In the genomic region with DNA sequence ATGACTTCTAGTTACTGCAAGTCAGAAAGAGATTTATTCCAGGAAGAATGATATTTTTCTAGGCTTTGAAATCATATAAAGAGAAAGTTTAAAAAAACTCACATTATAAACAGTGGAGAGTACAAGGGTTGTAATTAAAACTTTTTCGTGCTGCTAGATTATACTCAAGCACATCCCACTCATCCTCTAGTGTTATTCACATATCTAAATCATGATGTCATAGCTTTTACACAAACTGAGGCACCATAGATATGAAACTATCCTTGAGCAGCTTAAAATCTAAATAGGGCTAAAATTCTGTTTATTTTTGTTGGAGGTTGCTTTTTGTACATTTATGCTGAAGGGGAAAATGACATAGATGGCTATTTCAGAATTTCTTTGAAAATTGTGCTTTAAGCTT, we compare ENCODE assay signal across 20 cellular contexts. TPM values are rescaled to one million over a fixed set of nuclear protein-coding genes. Genes with fewer than 3 reads are reported as not detected.
"Had no signal": no experiment of that assay in that cellular context is flagged by ENCODE, and none has a peak within 500 bp of the region (broad histone marks: within the 10 kb centered on the region; RNA-seq: fewer than 3 reads in every experiment).

No MANE protein-coding gene starts in this region.

- H3K27me3 Mint-ChIP-seq: activated B cell treated with CpG ODN at 0.5 μM for 24 hours; activated CD4-positive, alpha-beta memory T cell treated with anti-CD3 and anti-CD28 coated beads, Interleukin-2, amount 10 ng/mL, durations not matched to agents 7 days and 5 days; activated CD8-positive, alpha-beta memory T cell treated with anti-CD3 and anti-CD28 coated beads, Interleukin-2, amount 10 ng/mL, durations not matched to agents 7 days and 5 days; activated naive CD8-positive, alpha-beta T cell treated with anti-CD3 and anti-CD28 coated beads, Interleukin-2, amount 50 U/mL, for 24 hours; stimulated activated naive CD8-positive, alpha-beta T cell treated with anti-CD3 and anti-CD28 coated beads, Interleukin-15, Interleukin-2, amounts not matched to agents 100 ng/mL and 50 ng/mL, for 24 hours; type B pancreatic cell had no signal

- H3K4me3 Mint-ChIP-seq: activated B cell treated with CpG ODN at 0.5 μM for 24 hours; activated CD4-positive, alpha-beta memory T cell treated with anti-CD3 and anti-CD28 coated beads, Interleukin-2, amount 10 ng/mL, durations not matched to agents 7 days and 5 days; activated CD8-positive, alpha-beta memory T cell treated with anti-CD3 and anti-CD28 coated beads, Interleukin-2, amount 10 ng/mL, durations not matched to agents 7 days and 5 days; activated naive CD8-positive, alpha-beta T cell treated with anti-CD3 and anti-CD28 coated beads, Interleukin-2, amount 50 U/mL, for 24 hours; immature natural killer cell; nephron; stimulated activated naive CD8-positive, alpha-beta T cell treated with anti-CD3 and anti-CD28 coated beads, Interleukin-15, Interleukin-2, amounts not matched to agents 100 ng/mL and 50 ng/mL, for 24 hours; type B pancreatic cell had no signal

- H3K9me3 Mint-ChIP-seq: activated B cell treated with CpG ODN at 0.5 μM for 24 hours; activated CD4-positive, alpha-beta memory T cell treated with anti-CD3 and anti-CD28 coated beads, Interleukin-2, amount 10 ng/mL, durations not matched to agents 7 days and 5 days; activated naive CD8-positive, alpha-beta T cell treated with anti-CD3 and anti-CD28 coated beads, Interleukin-2, amount 50 U/mL, for 24 hours; immature natural killer cell; nephron; stimulated activated naive CD8-positive, alpha-beta T cell treated with anti-CD3 and anti-CD28 coated beads, Interleukin-15, Interleukin-2, amounts not matched to agents 100 ng/mL and 50 ng/mL, for 24 hours; type B pancreatic cell had no signal

- H3K9me3 ChIP-seq: ascending aorta, breast epithelium had no signal

- H3K27ac Mint-ChIP-seq: activated B cell treated with CpG ODN at 0.5 μM for 24 hours; activated CD4-positive, alpha-beta memory T cell treated with anti-CD3 and anti-CD28 coated beads, Interleukin-2, amount 10 ng/mL, durations not matched to agents 7 days and 5 days; activated CD8-positive, alpha-beta memory T cell treated with anti-CD3 and anti-CD28 coated beads, Interleukin-2, amount 10 ng/mL, durations not matched to agents 7 days and 5 days; activated naive CD8-positive, alpha-beta T cell treated with anti-CD3 and anti-CD28 coated beads, Interleukin-2, amount 50 U/mL, for 24 hours; stimulated activated naive CD8-positive, alpha-beta T cell treated with anti-CD3 and anti-CD28 coated beads, Interleukin-15, Interleukin-2, amounts not matched to agents 100 ng/mL and 50 ng/mL, for 24 hours; type B pancreatic cell had no signal

- H3K27ac ChIP-seq: ascending aorta, breast epithelium had no signal

- DNase-seq: activated B cell treated with CpG ODN at 0.5 μM for 24 hours; activated CD4-positive, alpha-beta memory T cell treated with anti-CD3 and anti-CD28 coated beads, Interleukin-2, amount 10 ng/mL, durations not matched to agents 7 days and 5 days; activated CD4-positive, alpha-beta T cell treated with anti-CD3 and anti-CD28 coated beads for 48 hours; activated CD8-positive, alpha-beta memory T cell treated with anti-CD3 and anti-CD28 coated beads, Interleukin-2, amount 10 ng/mL, durations not matched to agents 7 days and 5 days; activated naive CD4-positive, alpha-beta T cell; activated naive CD8-positive, alpha-beta T cell treated with anti-CD3 and anti-CD28 coated beads, Interleukin-2, amount 50 U/mL, for 24 hours; cortex of kidney; effector CD4-positive, alpha-beta T cell; immature natural killer cell; left cardiac atrium; mesendoderm; nucleus accumbens; retina; T-helper 1 cell; T-helper 9 cell had no signal

- H3K4me3 ChIP-seq: ascending aorta, breast epithelium had no signal

- H3K27me3 ChIP-seq: ascending aorta, breast epithelium had no signal

- H3K4me1 ChIP-seq: ascending aorta, breast epithelium had no signal

- H3K4me1 Mint-ChIP-seq: nephron had no signal

RNA-seq across cellular contexts. Expression of gene CMYA5, which starts 47.4 kb away (rescaled TPM):
- polyA plus RNA-seq: immature natural killer cell had no signal
